ENCODE assay signal across 8 cellular contexts in the genomic region with DNA sequence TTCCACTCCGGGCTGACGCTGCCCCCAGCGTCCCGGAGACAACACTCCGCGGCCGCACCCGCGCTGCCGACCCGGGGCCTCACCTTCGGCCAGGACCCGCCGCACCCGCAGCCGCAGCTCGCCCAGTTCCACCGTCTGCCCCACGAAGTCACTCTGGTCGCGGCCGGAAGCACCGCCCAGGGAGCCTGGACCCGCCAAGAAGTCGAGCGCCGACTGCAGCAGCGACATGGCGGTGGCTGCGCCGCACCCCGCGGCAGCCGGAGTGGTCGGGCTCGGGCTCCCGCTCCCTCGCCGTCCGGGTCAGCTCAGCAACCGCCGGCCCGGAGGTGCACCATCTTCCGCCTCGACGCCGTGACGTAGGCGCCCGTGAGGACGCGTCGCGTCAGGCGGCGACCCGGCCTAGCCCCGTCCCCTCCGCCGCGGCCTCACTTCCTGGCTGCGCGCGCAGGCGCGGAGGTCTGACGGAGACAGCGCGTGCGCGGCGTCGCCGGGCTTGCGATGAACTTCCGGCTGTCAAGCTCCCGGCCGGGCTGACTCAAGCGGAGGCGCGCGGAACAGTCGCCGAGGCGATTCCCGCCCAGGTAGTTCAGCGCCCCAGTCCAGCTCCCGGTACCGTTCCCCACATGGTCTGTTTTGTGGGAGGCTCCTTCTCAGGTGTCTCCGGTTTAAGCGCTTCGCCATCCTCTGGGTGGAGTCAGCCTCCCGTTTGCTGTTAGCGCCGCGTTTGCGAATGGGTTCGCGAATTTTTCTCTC. TPM values are rescaled to one million over a fixed set of nuclear protein-coding genes. Genes with fewer than 3 reads are reported as not detected.
A peak's percentile ranks its signal among the peaks of the same experiment; 100 is the strongest.
DNase-seq lines count a peak whose midpoint lies in the region; ATAC-seq and TF ChIP-seq lines count a peak whose summit lies in the region.

TSS of gene GAK (minus strand) at position 357 of the 753 bp plus-strand sequence. CDS start at position 228, 129 bp downstream.
TSS of gene TMEM175 (plus strand) at position 501 of the 753 bp plus-strand sequence. CDS start 15,280 bp downstream, outside the sequence.

- no peaks in the 10 kb centered on the region for H3K27me3 ChIP-seq in Panc1 (ENCODE audit: control insufficient read depth, insufficient read depth, low read length)
- H3K27me3 ChIP-seq in esophagus (ENCODE audit: control insufficient read depth in 1 of 2, insufficient read depth in 2 of 2, low read length in 2 of 2): no peaks in the 10 kb centered on the region
- H3K27me3 ChIP-seq in mucosa of stomach (ENCODE audit: control insufficient read depth, insufficient read depth, low read length): no peaks in the 10 kb centered on the region

- POLR2A ChIA-PET in Panc1 (lab: Charles Lee): interaction anchor here (0.6 to 0.8 kb wide), 2 partner anchors 12 to 167 kb away, joined by 3 to 6 read pairs; no protein-coding TSS in a partner anchor

- WGBS in esophagus, 2 donors: 0% methylated on average over 97 to 99 of the region's 99 CpGs

- CTCF ChIA-PET in Panc1 (lab: Charles Lee): no interaction called here

- H3K27me3 Mint-ChIP-seq in activated T-cell treated with anti-CD3 and anti-CD28 coated beads, Interleukin-2, amount 50 U/mL, for 4 hours (ENCODE audit: low read depth): no peaks in the 10 kb centered on the region

- H3K36me3 Mint-ChIP-seq in activated T-cell treated with anti-CD3 and anti-CD28 coated beads, Interleukin-2, amount 50 U/mL, for 4 hours (ENCODE audit: insufficient read depth): peaks cover 2% of the 10 kb centered on the region

- no peak for TF ChIP-seq CTCF in Panc1 (IDR thresholded peaks at IDR 0.05)

- H3K4me1 ChIP-seq in Panc1 (ENCODE audit: control insufficient read depth, insufficient read depth, low read length): peaks cover 13% of the 10 kb centered on the region; the same call in 1 of the 2 replicates
- H3K4me1 ChIP-seq in esophagus (ENCODE audit: control insufficient read depth in 2 of 2, insufficient read depth in 2 of 2, low read length in 1 of 2): peaks cover 6 to 7% of the 10 kb centered on the region in 2 donors
- peaks cover 25% of the 10 kb centered on the region for H3K4me1 ChIP-seq in mucosa of stomach (ENCODE audit: control insufficient read depth, insufficient read depth, low read length)

- no peaks in the 10 kb centered on the region for H3K9me3 Mint-ChIP-seq in activated T-cell treated with anti-CD3 and anti-CD28 coated beads, Interleukin-2, amount 50 U/mL, for 4 hours

- in situ Hi-C loops in Panc1 (cut with HindIII; ENCODE audit: low pct_unique_long_range_greater_than_20kb, low sequenced_read_pairs): no loop called here

- no TSS peak for BruUV-seq in Panc1 (replicated peaks; lab: Mats Ljungman, UMichigan)

- H3K4me1 Mint-ChIP-seq in activated T-cell treated with anti-CD3 and anti-CD28 coated beads, Interleukin-2, amount 50 U/mL, for 4 hours (ENCODE audit: low read depth): peaks cover 53% of the 10 kb centered on the region

- DNase-seq in DMS53 treated with DMSO at 0.1 percent for 48 hours (lab: John Stamatoyannopoulos, UW; ENCODE audit: unreplicated experiment): peak; percentile 97
- DNase-seq in KG1 (lab: John Stamatoyannopoulos, UW): peak; percentile 90
- peak; percentile 74 for DNase-seq in Panc1 (ENCODE audit: low read depth, low spot score)
- DNase-seq in activated T-cell treated with anti-CD3 and anti-CD28 coated beads, Interleukin-2, amount 50 U/mL, for 4 hours: peak; percentile 96
- DNase-seq in stimulated activated CD8-positive, alpha-beta memory T cell treated with anti-CD3 and anti-CD28 coated beads, Interleukin-4, amount 100 ng/mL, for 48 hours: peak; percentile 98

- intact Hi-C loops in Panc1 (cut with micrococcal nuclease; ENCODE audit: unreplicated experiment): no loop called here

- ATAC-seq in GM21737 (IDR thresholded peaks at IDR 0.05; ENCODE audit: unreplicated experiment) (peak; percentile 87), Panc1 (peak; percentile 99)
- peak; percentile 94 to 96 for ATAC-seq in activated T-cell treated with anti-CD3 and anti-CD28 coated beads, Interleukin-2, amount 50 U/mL, for 4 hours

- H3K9me3 ChIP-seq in Panc1 (ENCODE audit: control insufficient read depth, insufficient read depth, low read depth, low read length) (no peaks in the 10 kb centered on the region), esophagus (ENCODE audit: control insufficient read depth in 2 of 2, insufficient read depth in 1 of 2, low read depth in 1 of 2, low read length in 1 of 2) (no peaks in the 10 kb centered on the region), mucosa of stomach (ENCODE audit: control insufficient read depth, low read length) (no peaks in the 10 kb centered on the region)

- H3K9ac ChIP-seq in mucosa of stomach (ENCODE audit: low read length): peak within 1 kb of the TSS; percentile 95

- H3K4me3 Mint-ChIP-seq in activated T-cell treated with anti-CD3 and anti-CD28 coated beads, Interleukin-2, amount 50 U/mL, for 4 hours: peak within 1 kb of the TSS; percentile 95

- peak within 1 kb of the TSS; percentile 82 for H3K27ac ChIP-seq in Panc1 (ENCODE audit: low read length)
- H3K27ac ChIP-seq in esophagus (ENCODE audit: low read depth in 2 of 2, low read length in 1 of 2): peak within 1 kb of the TSS; percentile 93 to 98

- H3K4me3 ChIP-seq in Panc1 (ENCODE audit: low read depth in 2 of 2, low read length in 2 of 2) (peak within 1 kb of the TSS; percentile 90 to 97), esophagus (ENCODE audit: low read depth in 1 of 2, low read length in 2 of 2) (peak within 1 kb of the TSS; percentile 98), mucosa of stomach (ENCODE audit: low read length) (peak within 1 kb of the TSS; percentile 85)

- H3K36me3 ChIP-seq in Panc1 (ENCODE audit: control insufficient read depth, insufficient read depth, low read length) (peaks cover 4% of the 10 kb centered on the region; the same call in 1 of the 2 replicates), esophagus (ENCODE audit: control insufficient read depth in 2 of 2, insufficient read depth in 2 of 2, low read length in 1 of 2) (peaks cover 0 to 3% of the 10 kb centered on the region in 2 donors), mucosa of stomach (ENCODE audit: control insufficient read depth, insufficient read depth, low read length) (no peaks in the 10 kb centered on the region)

RNA-seq across cellular contexts. Expression of gene GAK, which starts in this region (rescaled TPM):
- total RNA-seq in Panc1 (2021; ENCODE audit: unreplicated experiment): 86.6 TPM
- 56.0 TPM for polyA plus RNA-seq in Panc1 (2012; ENCODE audit: insufficient read length)
- total RNA-seq in activated T-cell treated with anti-CD3 and anti-CD28 coated beads, Interleukin-2, amount 50 U/mL, for 4 hours: 100 to 1,000 TPM; 140 to 161 (median 148) TPM
- polyA plus RNA-seq in esophagus: 100 to 1,000 TPM in 1 of 2 donors, 10 to 100 TPM in 1; 82.3 to 147 TPM

RNA-seq across cellular contexts. Expression of gene TMEM175, which starts in this region (rescaled TPM):
- 21.8 TPM for total RNA-seq in Panc1 (2021; ENCODE audit: unreplicated experiment)
- polyA plus RNA-seq in Panc1 (2012; ENCODE audit: insufficient read length): 32.5 TPM
- total RNA-seq in activated T-cell treated with anti-CD3 and anti-CD28 coated beads, Interleukin-2, amount 50 U/mL, for 4 hours: 10 to 100 TPM; 12.5 to 15.6 (median 14.7) TPM
- polyA plus RNA-seq in esophagus: 10 to 100 TPM; 16.6 to 32.2 TPM

Comparison
In these comparisons a context has a peak if more than half of its experiments do, and no peak if none do; other contexts are left out.
1. Peak in every context shown above with its lines: DNase-seq, ATAC-seq, H3K4me3 ChIP-seq and H3K27ac ChIP-seq.